1 cellular context compared by ENCODE assay signal in the genomic region with DNA sequence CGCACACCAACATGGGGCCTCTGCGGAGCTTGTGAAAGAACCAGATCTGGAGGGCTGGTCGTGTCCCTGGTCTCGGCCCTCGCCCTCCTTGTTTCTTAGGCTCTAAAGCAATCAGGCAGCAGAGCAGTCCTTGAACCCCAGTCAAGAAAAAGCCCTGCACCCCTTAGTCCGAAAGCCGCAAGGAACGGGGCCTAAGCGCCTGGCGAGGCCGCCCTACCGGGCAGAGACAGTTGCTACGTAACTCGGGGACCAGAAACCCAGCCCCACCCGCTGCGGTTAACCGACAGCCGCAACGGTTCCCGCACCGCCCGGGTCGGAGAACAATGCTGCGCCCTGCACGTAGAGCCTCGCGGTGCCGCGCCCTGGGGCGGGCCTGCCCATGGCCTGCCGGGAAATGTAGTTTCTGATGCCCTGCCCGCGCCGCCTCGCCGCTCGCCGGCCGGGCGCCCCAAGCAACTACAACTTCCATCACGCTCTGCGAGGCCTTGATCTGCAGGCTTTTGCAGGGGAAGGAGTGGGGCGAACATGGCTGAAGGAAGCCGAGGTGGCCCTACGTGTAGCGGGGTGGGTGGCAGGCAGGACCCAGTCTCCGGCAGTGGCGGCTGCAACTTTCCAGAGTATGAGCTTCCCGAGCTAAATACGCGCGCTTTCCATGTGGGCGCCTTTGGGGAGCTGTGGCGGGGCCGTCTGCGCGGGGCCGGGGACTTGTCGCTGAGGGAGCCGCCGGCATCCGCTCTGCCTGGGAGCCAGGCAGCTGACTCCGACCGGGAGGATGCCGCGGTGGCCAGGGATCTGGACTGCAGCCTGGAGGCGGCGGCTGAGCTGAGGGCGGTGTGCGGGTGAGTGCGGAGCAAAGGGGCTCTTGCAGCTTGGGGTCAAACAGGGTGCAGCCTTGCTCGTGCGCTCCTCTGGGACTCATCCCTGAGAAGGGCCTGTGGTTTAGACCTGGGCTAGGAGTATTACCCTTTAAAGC.
A peak's percentile ranks its signal among the peaks of the same experiment; 100 is the strongest.
TF ChIP-seq lines count a peak whose summit lies in the region.

SNAPC3 (plus strand) TSS at position 522 of the 973 bp plus-strand sequence; CDS start at position 526, 4 bp downstream.

TF ChIP-seq in HepG2, 621 proteins besides CTCF, POLR2A, EP300 and RAD21 (continued from another document and continues in another):
- TF ChIP-seq, protein P1, sequence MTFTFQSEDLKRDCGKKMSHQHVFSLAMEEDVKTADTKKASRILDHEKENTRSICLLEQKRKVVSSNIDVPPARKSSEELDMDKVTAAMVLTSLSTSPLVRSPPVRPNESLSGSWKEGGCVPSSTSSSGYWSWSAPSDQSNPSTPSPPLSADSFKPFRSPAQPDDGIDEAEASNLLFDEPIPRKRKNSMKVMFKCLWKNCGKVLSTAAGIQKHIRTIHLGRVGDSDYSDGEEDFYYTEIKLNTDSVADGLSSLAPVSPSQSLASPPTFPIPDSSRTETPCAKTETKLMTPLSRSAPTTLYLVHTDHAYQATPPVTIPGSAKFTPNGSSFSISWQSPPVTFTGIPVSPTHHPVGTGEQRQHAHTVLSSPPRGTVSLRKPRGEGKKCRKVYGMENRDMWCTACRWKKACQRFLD (CRISPR knock-in tag; IDR thresholded peaks at IDR 0.05; ENCODE audit: borderline replicate concordance): 0 out of 2 replicates have a peak, but pooled peaks have one; percentile 38
- TF ChIP-seq, protein P2, sequence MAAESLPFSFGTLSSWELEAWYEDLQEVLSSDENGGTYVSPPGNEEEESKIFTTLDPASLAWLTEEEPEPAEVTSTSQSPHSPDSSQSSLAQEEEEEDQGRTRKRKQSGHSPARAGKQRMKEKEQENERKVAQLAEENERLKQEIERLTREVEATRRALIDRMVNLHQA (CRISPR knock-in tag; IDR thresholded peaks at IDR 0.05): no peak
- TF ChIP-seq RFXANK (CRISPR knock-in tag; IDR thresholded peaks at IDR 0.05) (peak; percentile 83; the same call in 1 of the 2 replicates), TCF7 (IDR thresholded peaks at IDR 0.05; ENCODE audit: low read depth) (peak; percentile 43; the same call in 1 of the 2 replicates), NPAS2 (CRISPR knock-in tag; IDR thresholded peaks at IDR 0.05; ENCODE audit: borderline replicate concordance) (no peak), NFYB (CRISPR knock-in tag; IDR thresholded peaks at IDR 0.05) (peak; percentile 34; the same call in 1 of the 2 replicates), MAFF (IDR thresholded peaks at IDR 0.05; ENCODE audit: low read depth, low read length) (no peak), ZNF225 (CRISPR knock-in tag; IDR thresholded peaks at IDR 0.05) (peak; percentile 40; the same call in 1 of the 2 replicates), BORCS8-MEF2B (CRISPR knock-in tag; IDR thresholded peaks at IDR 0.05) (peak; percentile 15; the same call in 1 of the 2 replicates), SALL2 (CRISPR knock-in tag; IDR thresholded peaks at IDR 0.05) (peak; percentile 75), ARNT2 (CRISPR knock-in tag; IDR thresholded peaks at IDR 0.05; ENCODE audit: low read depth) (peak; percentile 81), CEBPZ (IDR thresholded peaks at IDR 0.05; ENCODE audit: low read length) (no peak), NCOR1 (IDR thresholded peaks at IDR 0.05; ENCODE audit: borderline replicate concordance, low read length) (no peak), TCF12 (IDR thresholded peaks at IDR 0.05) (no peak), TCF12 (CRISPR knock-in tag; IDR thresholded peaks at IDR 0.05) (no peak), ZBTB33 (CRISPR knock-in tag; IDR thresholded peaks at IDR 0.05) (peak; percentile 28; the same call in 1 of the 2 replicates), MED13 (CRISPR knock-in tag; IDR thresholded peaks at IDR 0.05) (no peak), ZBTB25 (CRISPR knock-in tag; IDR thresholded peaks at IDR 0.05) (peak; percentile 93; the same call in 1 of the 2 replicates), ZNF562 (CRISPR knock-in tag; IDR thresholded peaks at IDR 0.05; ENCODE audit: borderline replicate concordance) (no peak), NFE2L1 (CRISPR knock-in tag; IDR thresholded peaks at IDR 0.05; ENCODE audit: borderline replicate concordance) (no peak), SRSF4 (IDR thresholded peaks at IDR 0.05; ENCODE audit: low read depth, low read length, poor library complexity, severe bottlenecking) (no peak), ZNF446 (CRISPR knock-in tag; IDR thresholded peaks at IDR 0.05) (no peak), ARNT (IDR thresholded peaks at IDR 0.05) (no peak), CAMTA2 (CRISPR knock-in tag; IDR thresholded peaks at IDR 0.05; ENCODE audit: borderline replicate concordance) (peak; percentile 94), MED8 (CRISPR knock-in tag; IDR thresholded peaks at IDR 0.05; ENCODE audit: insufficient replicate concordance) (peak; percentile 87), PCBP1 (IDR thresholded peaks at IDR 0.05; ENCODE audit: borderline replicate concordance, low read depth, low read length) (no peak), ZSCAN20 (CRISPR knock-in tag; IDR thresholded peaks at IDR 0.05; ENCODE audit: borderline replicate concordance) (no peak), ZNF761 (CRISPR knock-in tag; conservative IDR thresholded peaks at IDR 0.05) (no peak), BRD4 (CRISPR knock-in tag; IDR thresholded peaks at IDR 0.05) (peak; percentile 71), FOXO1 (CRISPR knock-in tag; IDR thresholded peaks at IDR 0.05) (peak; percentile 11; the same call in 1 of the 2 replicates)
- TF ChIP-seq, protein P3, sequence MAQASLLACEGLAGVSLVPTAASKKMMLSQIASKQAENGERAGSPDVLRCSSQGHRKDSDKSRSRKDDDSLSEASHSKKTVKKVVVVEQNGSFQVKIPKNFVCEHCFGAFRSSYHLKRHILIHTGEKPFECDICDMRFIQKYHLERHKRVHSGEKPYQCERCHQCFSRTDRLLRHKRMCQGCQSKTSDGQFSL (CRISPR knock-in tag; IDR thresholded peaks at IDR 0.05): no peak
- TF ChIP-seq, protein P4, sequence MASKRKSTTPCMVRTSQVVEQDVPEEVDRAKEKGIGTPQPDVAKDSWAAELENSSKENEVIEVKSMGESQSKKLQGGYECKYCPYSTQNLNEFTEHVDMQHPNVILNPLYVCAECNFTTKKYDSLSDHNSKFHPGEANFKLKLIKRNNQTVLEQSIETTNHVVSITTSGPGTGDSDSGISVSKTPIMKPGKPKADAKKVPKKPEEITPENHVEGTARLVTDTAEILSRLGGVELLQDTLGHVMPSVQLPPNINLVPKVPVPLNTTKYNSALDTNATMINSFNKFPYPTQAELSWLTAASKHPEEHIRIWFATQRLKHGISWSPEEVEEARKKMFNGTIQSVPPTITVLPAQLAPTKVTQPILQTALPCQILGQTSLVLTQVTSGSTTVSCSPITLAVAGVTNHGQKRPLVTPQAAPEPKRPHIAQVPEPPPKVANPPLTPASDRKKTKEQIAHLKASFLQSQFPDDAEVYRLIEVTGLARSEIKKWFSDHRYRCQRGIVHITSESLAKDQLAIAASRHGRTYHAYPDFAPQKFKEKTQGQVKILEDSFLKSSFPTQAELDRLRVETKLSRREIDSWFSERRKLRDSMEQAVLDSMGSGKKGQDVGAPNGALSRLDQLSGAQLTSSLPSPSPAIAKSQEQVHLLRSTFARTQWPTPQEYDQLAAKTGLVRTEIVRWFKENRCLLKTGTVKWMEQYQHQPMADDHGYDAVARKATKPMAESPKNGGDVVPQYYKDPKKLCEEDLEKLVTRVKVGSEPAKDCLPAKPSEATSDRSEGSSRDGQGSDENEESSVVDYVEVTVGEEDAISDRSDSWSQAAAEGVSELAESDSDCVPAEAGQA (IDR thresholded peaks at IDR 0.05; ENCODE audit: low read depth): peak; percentile 67; the same call in 1 of the 2 replicates
- TF ChIP-seq, protein P4 (CRISPR knock-in tag; IDR thresholded peaks at IDR 0.05; ENCODE audit: borderline replicate concordance): 0 out of 2 replicates have a peak, but pooled peaks have one; percentile 61
- TF ChIP-seq, protein P5, sequence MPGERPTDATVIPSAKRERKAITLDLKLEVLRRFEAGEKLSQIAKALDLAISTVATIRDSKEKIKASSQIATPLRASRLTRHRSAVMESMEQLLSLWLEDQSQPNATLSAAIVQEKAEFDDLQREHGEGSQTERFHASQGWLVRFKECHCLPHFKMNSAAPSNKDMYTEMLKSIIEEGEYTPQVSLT (CRISPR knock-in tag; IDR thresholded peaks at IDR 0.05; ENCODE audit: borderline replicate concordance, low read depth): no peak
- TF ChIP-seq, protein P6, sequence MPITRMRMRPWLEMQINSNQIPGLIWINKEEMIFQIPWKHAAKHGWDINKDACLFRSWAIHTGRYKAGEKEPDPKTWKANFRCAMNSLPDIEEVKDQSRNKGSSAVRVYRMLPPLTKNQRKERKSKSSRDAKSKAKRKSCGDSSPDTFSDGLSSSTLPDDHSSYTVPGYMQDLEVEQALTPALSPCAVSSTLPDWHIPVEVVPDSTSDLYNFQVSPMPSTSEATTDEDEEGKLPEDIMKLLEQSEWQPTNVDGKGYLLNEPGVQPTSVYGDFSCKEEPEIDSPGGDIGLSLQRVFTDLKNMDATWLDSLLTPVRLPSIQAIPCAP (CRISPR knock-in tag; IDR thresholded peaks at IDR 0.05; ENCODE audit: low read depth): no peak
- TF ChIP-seq, protein P7, sequence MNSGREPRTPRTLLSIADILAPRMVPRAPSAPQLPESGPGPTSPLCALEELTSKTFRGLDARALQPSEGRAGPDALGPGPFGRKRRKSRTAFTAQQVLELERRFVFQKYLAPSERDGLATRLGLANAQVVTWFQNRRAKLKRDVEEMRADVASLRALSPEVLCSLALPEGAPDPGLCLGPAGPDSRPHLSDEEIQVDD (CRISPR knock-in tag; IDR thresholded peaks at IDR 0.05; ENCODE audit: borderline replicate concordance): no peak
- TF ChIP-seq, protein P8, sequence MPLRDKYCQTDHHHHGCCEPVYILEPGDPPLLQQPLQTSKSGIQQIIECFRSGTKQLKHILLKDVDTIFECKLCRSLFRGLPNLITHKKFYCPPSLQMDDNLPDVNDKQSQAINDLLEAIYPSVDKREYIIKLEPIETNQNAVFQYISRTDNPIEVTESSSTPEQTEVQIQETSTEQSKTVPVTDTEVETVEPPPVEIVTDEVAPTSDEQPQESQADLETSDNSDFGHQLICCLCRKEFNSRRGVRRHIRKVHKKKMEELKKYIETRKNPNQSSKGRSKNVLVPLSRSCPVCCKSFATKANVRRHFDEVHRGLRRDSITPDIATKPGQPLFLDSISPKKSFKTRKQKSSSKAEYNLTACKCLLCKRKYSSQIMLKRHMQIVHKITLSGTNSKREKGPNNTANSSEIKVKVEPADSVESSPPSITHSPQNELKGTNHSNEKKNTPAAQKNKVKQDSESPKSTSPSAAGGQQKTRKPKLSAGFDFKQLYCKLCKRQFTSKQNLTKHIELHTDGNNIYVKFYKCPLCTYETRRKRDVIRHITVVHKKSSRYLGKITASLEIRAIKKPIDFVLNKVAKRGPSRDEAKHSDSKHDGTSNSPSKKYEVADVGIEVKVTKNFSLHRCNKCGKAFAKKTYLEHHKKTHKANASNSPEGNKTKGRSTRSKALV (CRISPR knock-in tag; IDR thresholded peaks at IDR 0.05): peak; percentile 87
